1 cellular context compared by ENCODE assay signal in the genomic region with DNA sequence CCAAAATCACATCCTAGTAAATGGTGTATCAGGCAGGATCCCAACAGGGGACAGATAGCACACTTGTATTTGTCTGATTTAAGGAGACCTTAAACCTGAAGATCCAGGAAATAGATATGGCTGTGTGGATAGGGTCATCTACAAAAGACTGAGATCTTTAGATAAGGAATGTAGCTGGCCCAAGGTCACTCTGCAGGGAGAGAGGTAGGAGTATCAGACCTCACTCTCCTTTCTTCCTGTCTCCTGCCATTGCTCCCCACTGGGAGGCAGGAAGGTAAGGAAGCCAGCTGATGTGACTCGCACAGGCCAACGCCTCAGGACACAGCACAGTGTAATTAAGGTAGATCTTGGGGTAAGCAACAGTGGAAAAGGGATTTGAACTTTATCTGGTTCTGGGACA.
TF ChIP-seq lines count a peak whose summit lies in the region.

No MANE protein-coding gene starts in this region.

TF ChIP-seq in HepG2, 621 proteins besides CTCF, POLR2A, EP300 and RAD21 (continued from another document):
- TF ChIP-seq ZNF850 (CRISPR knock-in tag; conservative IDR thresholded peaks at IDR 0.05) = no peak
- TF ChIP-seq, protein P1, sequence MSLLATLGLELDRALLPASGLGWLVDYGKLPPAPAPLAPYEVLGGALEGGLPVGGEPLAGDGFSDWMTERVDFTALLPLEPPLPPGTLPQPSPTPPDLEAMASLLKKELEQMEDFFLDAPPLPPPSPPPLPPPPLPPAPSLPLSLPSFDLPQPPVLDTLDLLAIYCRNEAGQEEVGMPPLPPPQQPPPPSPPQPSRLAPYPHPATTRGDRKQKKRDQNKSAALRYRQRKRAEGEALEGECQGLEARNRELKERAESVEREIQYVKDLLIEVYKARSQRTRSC (CRISPR knock-in tag; IDR thresholded peaks at IDR 0.05; ENCODE audit: low read depth) = no peak
- no peak for TF ChIP-seq JUN (CRISPR knock-in tag; IDR thresholded peaks at IDR 0.05)
